ENCODE assay signal across 15 cellular contexts in the genomic region with DNA sequence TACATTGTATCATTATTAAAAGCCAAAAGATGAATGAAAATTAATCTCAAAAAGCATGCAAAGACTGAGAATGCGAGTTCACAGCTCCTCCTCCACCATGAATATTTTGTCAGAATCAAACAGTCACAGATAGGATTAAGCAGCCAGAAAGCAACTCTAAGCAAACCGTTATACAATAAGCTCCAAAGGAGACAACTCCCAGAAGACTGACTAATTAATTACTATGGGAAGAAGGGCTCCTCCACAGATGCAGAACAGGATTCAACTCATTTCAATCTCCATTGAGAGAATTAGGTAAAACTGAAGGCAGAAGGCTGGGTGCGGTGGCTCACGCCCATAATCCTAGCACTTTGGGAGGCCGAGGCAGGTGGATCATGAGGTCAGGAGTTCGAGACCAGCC.
DNase-seq lines count a peak whose midpoint lies in the region; ATAC-seq and TF ChIP-seq lines count a peak whose summit lies in the region.
"Had no signal": no experiment of that assay in that cellular context is flagged by ENCODE, and none has a peak within 500 bp of the region (broad histone marks: within the 10 kb centered on the region; RNA-seq: fewer than 3 reads in every experiment).

No MANE protein-coding gene starts in this region.

- H3K36me3 ChIP-seq in GM23338 (ENCODE audit: insufficient read depth) (no peaks in the 10 kb centered on the region), brain microvascular endothelial cell (replicated peaks) (no peaks in the 10 kb centered on the region)
- H3K36me3 ChIP-seq: Peyer's patch had no signal

- H3K27ac Mint-ChIP-seq in CD14-positive monocyte (peak overlapping the region in 6 of 7 donors; percentile 20 to 88 (median 84)), GM23338 (peak overlapping the region; percentile 97), nephron (peak overlapping the region; percentile 87 to 97 (median 94))
- H3K27ac Mint-ChIP-seq in activated naive CD4-positive, alpha-beta T cell treated with anti-CD3 and anti-CD28 coated beads, Interleukin-2, amount 50 U/mL, for 72 hours, result peak overlapping the region; percentile 89 to 96

- intact Hi-C loops in CD14-positive monocyte (cut with micrococcal nuclease), result loop anchor here in 1 of 2 donors (5.0 to 10.0 kb wide), 2 partner anchors 40 to 67 kb away; a partner anchor contains a TSS

- H3K4me3 ChIP-seq in GM23338 (no peak overlapping the region), brain microvascular endothelial cell (ENCODE audit: low read depth, low read length) (no peak overlapping the region)
- H3K4me3 ChIP-seq: Peyer's patch had no signal

- H2AFZ ChIP-seq in GM23338, result no peak overlapping the region

- H3K27me3 Mint-ChIP-seq in CD14-positive monocyte (ENCODE audit: low read depth in 3 of 3), result peaks cover 0 to 4% (median 0%) of the 10 kb centered on the region in 3 donors
- peaks cover 10% of the 10 kb centered on the region for H3K27me3 Mint-ChIP-seq in GM23338 (ENCODE audit: insufficient read depth, low read depth, poor library complexity)
- no peaks in the 10 kb centered on the region for H3K27me3 Mint-ChIP-seq in nephron (ENCODE audit: low read depth)

- H3K9me2 ChIP-seq in GM23338 (ENCODE audit: insufficient read depth), result no peaks in the 10 kb centered on the region

- H3K4me2 ChIP-seq in GM23338, result peak overlapping the region; percentile 25; the same call in 1 of the 2 replicates

- peaks cover 24% of the 10 kb centered on the region for H3F3A ChIP-seq in GM23338 (replicated peaks; ENCODE audit: low read depth)

- peaks cover 64% of the 10 kb centered on the region for H3K4me1 Mint-ChIP-seq in CD14-positive monocyte
- H3K4me1 Mint-ChIP-seq in GM23338, result peaks cover 77% of the 10 kb centered on the region
- peaks cover 64% of the 10 kb centered on the region for H3K4me1 Mint-ChIP-seq in nephron

- DNase-seq in CD14-positive monocyte (ENCODE audit: low spot score) (no peak), GM23338 (ENCODE audit: low spot score) (no peak), NCI-H1092 treated with DMSO at 0.1 percent for 48 hours (lab: John Stamatoyannopoulos, UW) (no peak), brain microvascular endothelial cell (no peak), DMS79 treated with DMSO at 0.1 percent for 48 hours (lab: John Stamatoyannopoulos, UW) (no peak)
- DNase-seq in activated naive CD4-positive, alpha-beta T cell treated with anti-CD3 and anti-CD28 coated beads, Interleukin-2, amount 50 U/mL, for 72 hours (ENCODE audit: low spot score in 2 of 2), result no peak
- DNase-seq: DMS 273 treated with DMSO at 0.1 percent for 48 hours; mammary epithelial cell; Peyer's patch; posterior cingulate gyrus; stimulated activated CD4-positive, alpha-beta T cell treated with anti-CD3 and anti-CD28 coated beads, Interleukin-2, amount 100 ng/mL, for 48 hours; stimulated activated naive CD4-positive, alpha-beta T cell; T-helper 9 cell had no signal

- no peaks in the 10 kb centered on the region for H4K20me1 ChIP-seq in GM23338 (replicated peaks; ENCODE audit: insufficient read depth)

- ATAC-seq in GM23338, result no peak
- no peak for ATAC-seq in activated naive CD4-positive, alpha-beta T cell treated with anti-CD3 and anti-CD28 coated beads, Interleukin-2, amount 50 U/mL, for 72 hours
- ATAC-seq in HG02678 (IDR thresholded peaks at IDR 0.05; ENCODE audit: unreplicated experiment), result no peak

- H3K4me3 Mint-ChIP-seq in CD14-positive monocyte (no peak overlapping the region), GM23338 (no peak overlapping the region), nephron (peak overlapping the region in 1 of 3 experiments; percentile 47)

- no peaks in the 10 kb centered on the region for H3K27me3 ChIP-seq in GM23338 (ENCODE audit: insufficient read depth)
- no peaks in the 10 kb centered on the region for H3K27me3 ChIP-seq in brain microvascular endothelial cell (replicated peaks)
- H3K27me3 ChIP-seq: Peyer's patch had no signal

- no peaks in the 10 kb centered on the region for H3K9me3 Mint-ChIP-seq in CD14-positive monocyte
- no peaks in the 10 kb centered on the region; the same call in 2 of the 3 replicates for H3K9me3 Mint-ChIP-seq in GM23338
- H3K9me3 Mint-ChIP-seq in activated naive CD4-positive, alpha-beta T cell treated with anti-CD3 and anti-CD28 coated beads, Interleukin-2, amount 50 U/mL, for 72 hours, result no peaks in the 10 kb centered on the region
- H3K9me3 Mint-ChIP-seq in nephron, result no peaks in the 10 kb centered on the region

- TF ChIP-seq CTCF in CD14-positive monocyte (IDR thresholded peaks at IDR 0.05) (no peak), GM23338 (conservative IDR thresholded peaks at IDR 0.05; ENCODE audit: low read depth in 2 of 2) (no peak), nephron (IDR thresholded peaks at IDR 0.05; ENCODE audit: unreplicated experiment in 3 of 3) (no peak), brain microvascular endothelial cell (IDR thresholded peaks at IDR 0.05; ENCODE audit: low read depth, low read length, missing control alignments) (no peak)

- H3K4me1 ChIP-seq in GM23338 (ENCODE audit: insufficient read depth), result peaks cover 61% of the 10 kb centered on the region

- H3K36me3 Mint-ChIP-seq in CD14-positive monocyte (peaks cover 12 to 15% of the 10 kb centered on the region in 2 donors), GM23338 (ENCODE audit: low read depth) (peaks cover 2% of the 10 kb centered on the region; the same call in 1 of the 3 replicates), nephron (ENCODE audit: low read depth) (peaks cover 7% of the 10 kb centered on the region)
- H3K36me3 Mint-ChIP-seq in activated naive CD4-positive, alpha-beta T cell treated with anti-CD3 and anti-CD28 coated beads, Interleukin-2, amount 50 U/mL, for 72 hours, result peaks cover 0 to 8% of the 10 kb centered on the region in 2 donors

- H3K79me2 ChIP-seq in GM23338 (replicated peaks; ENCODE audit: insufficient read depth), result peaks cover 62% of the 10 kb centered on the region

- H3K27ac ChIP-seq in GM23338 (ENCODE audit: low read depth) (peak overlapping the region; percentile 99), brain microvascular endothelial cell (no peak overlapping the region)

- in situ Hi-C loops in brain microvascular endothelial cell (cut with HindIII; ENCODE audit: low pct_ligation_motif_present, low sequenced_read_pairs), result no loop called here

TF ChIP-seq in GM23338, 12 proteins besides CTCF, POLR2A, EP300 and RAD21 (continues in another document):
- TF ChIP-seq CREB1 (CRISPR knock-in tag; IDR thresholded peaks at IDR 0.05; ENCODE audit: low read depth) (no peak), POLR2AphosphoS5 (IDR thresholded peaks at IDR 0.05; ENCODE audit: low read depth) (no peak)
- TF ChIP-seq, protein P1, sequence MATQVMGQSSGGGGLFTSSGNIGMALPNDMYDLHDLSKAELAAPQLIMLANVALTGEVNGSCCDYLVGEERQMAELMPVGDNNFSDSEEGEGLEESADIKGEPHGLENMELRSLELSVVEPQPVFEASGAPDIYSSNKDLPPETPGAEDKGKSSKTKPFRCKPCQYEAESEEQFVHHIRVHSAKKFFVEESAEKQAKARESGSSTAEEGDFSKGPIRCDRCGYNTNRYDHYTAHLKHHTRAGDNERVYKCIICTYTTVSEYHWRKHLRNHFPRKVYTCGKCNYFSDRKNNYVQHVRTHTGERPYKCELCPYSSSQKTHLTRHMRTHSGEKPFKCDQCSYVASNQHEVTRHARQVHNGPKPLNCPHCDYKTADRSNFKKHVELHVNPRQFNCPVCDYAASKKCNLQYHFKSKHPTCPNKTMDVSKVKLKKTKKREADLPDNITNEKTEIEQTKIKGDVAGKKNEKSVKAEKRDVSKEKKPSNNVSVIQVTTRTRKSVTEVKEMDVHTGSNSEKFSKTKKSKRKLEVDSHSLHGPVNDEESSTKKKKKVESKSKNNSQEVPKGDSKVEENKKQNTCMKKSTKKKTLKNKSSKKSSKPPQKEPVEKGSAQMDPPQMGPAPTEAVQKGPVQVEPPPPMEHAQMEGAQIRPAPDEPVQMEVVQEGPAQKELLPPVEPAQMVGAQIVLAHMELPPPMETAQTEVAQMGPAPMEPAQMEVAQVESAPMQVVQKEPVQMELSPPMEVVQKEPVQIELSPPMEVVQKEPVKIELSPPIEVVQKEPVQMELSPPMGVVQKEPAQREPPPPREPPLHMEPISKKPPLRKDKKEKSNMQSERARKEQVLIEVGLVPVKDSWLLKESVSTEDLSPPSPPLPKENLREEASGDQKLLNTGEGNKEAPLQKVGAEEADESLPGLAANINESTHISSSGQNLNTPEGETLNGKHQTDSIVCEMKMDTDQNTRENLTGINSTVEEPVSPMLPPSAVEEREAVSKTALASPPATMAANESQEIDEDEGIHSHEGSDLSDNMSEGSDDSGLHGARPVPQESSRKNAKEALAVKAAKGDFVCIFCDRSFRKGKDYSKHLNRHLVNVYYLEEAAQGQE (IDR thresholded peaks at IDR 0.05; ENCODE audit: unreplicated experiment), result no peak
